ENCODE assay signal across 22 cellular contexts in genomic region chr5:73858786-73859185, GRCh38.
"Had no signal": no experiment of that assay in that cellular context is flagged by ENCODE, and none has a peak within 500 bp of the region (broad histone marks: within the 10 kb centered on the region; RNA-seq: fewer than 3 reads in every experiment).

No MANE protein-coding gene starts in this region.

- DNase-seq: activated CD4-positive, alpha-beta T cell treated with anti-CD3 and anti-CD28 coated beads for 48 hours; activated CD8-positive, alpha-beta T cell treated with anti-CD3 and anti-CD28 coated beads for 36 hours; activated gamma-delta T cell; activated naive CD8-positive, alpha-beta T cell treated with anti-CD3 and anti-CD28 coated beads for 36 hours; activated T-cell treated with anti-CD3 and anti-CD28 coated beads, Interleukin-2, amount 50 U/mL, for 4 hours; anterior cingulate cortex; left ventricle myocardium superior; mesendoderm; natural killer cell; stimulated activated CD4-positive, alpha-beta T cell treated with anti-CD3 and anti-CD28 coated beads, Interleukin-4, amount 100 ng/mL, for 4 hours; stimulated activated CD8-positive, alpha-beta memory T cell treated with anti-CD3 and anti-CD28 coated beads, Interleukin-4, amount 100 ng/mL, for 48 hours; stimulated activated naive CD4-positive, alpha-beta T cell treated with Interleukin-2 at 50 U/mL for 16 hours; T-helper 17 cell; upper lobe of left lung had no signal

- H3K4me1 Mint-ChIP-seq: activated naive CD8-positive, alpha-beta T cell treated with anti-CD3 and anti-CD28 coated beads for 36 hours; natural killer cell; T-helper 17 cell; WTC11 had no signal

- H3K4me1 ChIP-seq: parathyroid adenoma had no signal

- ATAC-seq: activated CD8-positive, alpha-beta T cell treated with anti-CD3 and anti-CD28 coated beads for 36 hours; activated T-cell treated with anti-CD3 and anti-CD28 coated beads, Interleukin-2, amount 50 U/mL, for 4 hours; left ventricle myocardium superior; natural killer cell; T-helper 17 cell; WTC11 had no signal

- H3K9me3 ChIP-seq: neutrophil, suprapubic skin, upper lobe of left lung had no signal

- H3K36me3 Mint-ChIP-seq: activated naive CD8-positive, alpha-beta T cell treated with anti-CD3 and anti-CD28 coated beads for 36 hours; natural killer cell; WTC11 had no signal

- H2AFZ ChIP-seq: parathyroid adenoma had no signal

- H3K4me3 ChIP-seq: smooth muscle cell, suprapubic skin, upper lobe of left lung had no signal

- H3K4me3 Mint-ChIP-seq: activated CD8-positive, alpha-beta T cell treated with anti-CD3 and anti-CD28 coated beads for 36 hours; activated naive CD8-positive, alpha-beta T cell treated with anti-CD3 and anti-CD28 coated beads for 36 hours; activated T-cell treated with anti-CD3 and anti-CD28 coated beads, Interleukin-2, amount 50 U/mL, for 4 hours; dendritic cell treated with granulocyte-macrophage colony-stimulating factor and Interleukin-4, amounts not matched to agents 40 ng/mL and 50 ng/mL, for 4 days; natural killer cell; T-helper 17 cell; WTC11 had no signal

- H3K36me3 ChIP-seq: neutrophil, suprapubic skin, upper lobe of left lung had no signal

- H3K27me3 ChIP-seq: neutrophil, suprapubic skin, upper lobe of left lung had no signal

- H3K79me2 ChIP-seq: parathyroid adenoma had no signal

- H3K27ac Mint-ChIP-seq: activated CD8-positive, alpha-beta T cell treated with anti-CD3 and anti-CD28 coated beads for 36 hours; activated naive CD8-positive, alpha-beta T cell treated with anti-CD3 and anti-CD28 coated beads for 36 hours; natural killer cell; T-helper 17 cell; WTC11 had no signal

- H3K4me2 ChIP-seq: smooth muscle cell had no signal

- H3K9me3 Mint-ChIP-seq: activated CD8-positive, alpha-beta T cell treated with anti-CD3 and anti-CD28 coated beads for 36 hours; activated naive CD8-positive, alpha-beta T cell treated with anti-CD3 and anti-CD28 coated beads for 36 hours; activated T-cell treated with anti-CD3 and anti-CD28 coated beads, Interleukin-2, amount 50 U/mL, for 4 hours; dendritic cell treated with granulocyte-macrophage colony-stimulating factor and Interleukin-4, amounts not matched to agents 40 ng/mL and 50 ng/mL, for 4 days; natural killer cell; WTC11 had no signal

- H3K27ac ChIP-seq: neutrophil, parathyroid adenoma, suprapubic skin had no signal

- H3K9ac ChIP-seq: parathyroid adenoma had no signal

- FAIRE-seq: keratinocyte, TTC549 had no signal
